In the genomic region with DNA sequence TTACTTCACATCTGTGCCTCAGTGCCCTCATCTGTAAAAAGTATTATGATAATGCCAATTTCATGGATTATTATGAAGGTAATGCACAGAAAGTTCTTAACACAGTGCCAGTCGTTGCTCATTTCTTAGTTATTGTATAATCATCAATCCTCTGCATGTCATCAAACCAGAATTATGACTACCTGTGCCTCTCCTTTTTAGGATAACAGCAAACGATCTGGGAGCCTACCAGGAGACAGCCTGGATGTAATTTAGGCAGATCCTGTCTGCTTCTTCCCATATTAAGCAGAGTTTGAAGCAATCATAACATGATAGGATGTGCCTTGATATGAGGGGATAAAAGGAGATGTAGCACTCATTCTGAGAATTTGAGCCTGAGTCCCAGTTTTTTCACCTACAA, we compare ENCODE assay signal across 16 cellular contexts.
DNase-seq lines count a peak whose midpoint lies in the region; ATAC-seq and TF ChIP-seq lines count a peak whose summit lies in the region.
"Had no signal": no experiment of that assay in that cellular context is flagged by ENCODE, and none has a peak within 500 bp of the region (broad histone marks: within the 10 kb centered on the region; RNA-seq: fewer than 3 reads in every experiment).

No MANE protein-coding gene starts in this region.

- H3K36me3 Mint-ChIP-seq in Caco-2 (ENCODE audit: insufficient read depth, unreplicated experiment) (no peaks in the 10 kb centered on the region), nephron progenitor cell (ENCODE audit: low read depth) (no peaks in the 10 kb centered on the region)
- H3K36me3 Mint-ChIP-seq: CD4-positive, alpha-beta memory T cell had no signal

- WGBS in transverse colon (ENCODE audit: low coverage in 1 of 2), 2 donors, result 32% methylated on average over 2 of the region's 2 CpGs

- H3K4me3 Mint-ChIP-seq in Caco-2 (ENCODE audit: unreplicated experiment) (no peak overlapping the region), nephron progenitor cell (no peak overlapping the region)
- H3K4me3 Mint-ChIP-seq: CD4-positive, alpha-beta memory T cell; HFFc6 had no signal

- H3K4me1 ChIP-seq in Caco-2 (peaks cover 29% of the 10 kb centered on the region), left lung (peaks cover 4 to 5% of the 10 kb centered on the region in 2 donors), transverse colon (peaks cover 0 to 23% (median 15%) of the 10 kb centered on the region in 4 donors), Karpas-422 (ENCODE audit: low read length) (no peaks in the 10 kb centered on the region)
- H3K4me1 ChIP-seq: BLaER1 had no signal

- H3K9ac ChIP-seq in Karpas-422 (ENCODE audit: low read length), result no peak overlapping the region
- H3K9ac ChIP-seq: BLaER1 had no signal

- H3K27me3 Mint-ChIP-seq in Caco-2 (ENCODE audit: insufficient read depth, unreplicated experiment) (no peaks in the 10 kb centered on the region), nephron progenitor cell (ENCODE audit: low read depth, poor library complexity) (peaks cover 9% of the 10 kb centered on the region)

- in situ Hi-C loops in transverse colon (cut with MboI; ENCODE audit: low pct_ligation_motif_present in 1 of 4, low pct_unique_long_range_greater_than_20kb in 1 of 4, low sequenced_read_pairs in 3 of 4), result no loop called here

- no peaks in the 10 kb centered on the region; the same call in 1 of the 2 replicates for H3K9me3 ChIP-seq in Caco-2
- no peaks in the 10 kb centered on the region for H3K9me3 ChIP-seq in left lung
- H3K9me3 ChIP-seq in transverse colon, result no peaks in the 10 kb centered on the region
- no peaks in the 10 kb centered on the region for H3K9me3 ChIP-seq in Karpas-422 (ENCODE audit: low read length)
- H3K9me3 ChIP-seq: BLaER1, SJCRH30 had no signal

- H3K4me2 ChIP-seq in Karpas-422 (ENCODE audit: low read depth, low read length, poor library complexity, severe bottlenecking), result no peak overlapping the region
- H3K4me2 ChIP-seq: BLaER1 had no signal

- H3K4me1 Mint-ChIP-seq in Caco-2 (ENCODE audit: low read depth, unreplicated experiment), result peaks cover 26% of the 10 kb centered on the region
- H3K4me1 Mint-ChIP-seq in nephron progenitor cell, result peaks cover 23% of the 10 kb centered on the region
- H3K4me1 Mint-ChIP-seq: CD4-positive, alpha-beta memory T cell had no signal

- H3K27me3 ChIP-seq in Caco-2 (replicated peaks; ENCODE audit: control insufficient read depth, insufficient read depth, low read length) (no peaks in the 10 kb centered on the region), left lung (no peaks in the 10 kb centered on the region), transverse colon (no peaks in the 10 kb centered on the region), Karpas-422 (ENCODE audit: low read length) (no peaks in the 10 kb centered on the region)
- H3K27me3 ChIP-seq: BLaER1, SJCRH30 had no signal

- H3K27ac Mint-ChIP-seq in Caco-2 (ENCODE audit: unreplicated experiment) (peak overlapping the region; percentile 61), nephron progenitor cell (no peak overlapping the region)
- H3K27ac Mint-ChIP-seq: CD4-positive, alpha-beta memory T cell; HFFc6 had no signal

- no peak overlapping the region for H2AFZ ChIP-seq in Karpas-422 (ENCODE audit: low read length)

- CTCF ChIA-PET in Caco-2 (lab: Charles Lee), result no interaction called here

- no peak for TF ChIP-seq POLR2A in transverse colon (IDR thresholded peaks at IDR 0.05)

- intact Hi-C loops in Caco-2 (cut with micrococcal nuclease; ENCODE audit: unreplicated experiment) (loop anchor here (5.0 kb wide), 1 partner anchor 269 kb away; no protein-coding TSS in a partner anchor), left lung (cut with DNase I) (no loop called here), transverse colon (cut with DNase I; ENCODE audit: low total_unique reads) (no loop called here)

- no peak for DNase-seq in Caco-2
- DNase-seq in left lung, result no peak
- no peak for DNase-seq in transverse colon
- DNase-seq in nephron progenitor cell, result no peak
- no peak for DNase-seq in mucosa of gallbladder (ENCODE audit: low spot score)
- no peak for DNase-seq in Karpas-422
- DNase-seq: CD4-positive, alpha-beta memory T cell; HFFc6; NCI-H187; NCI-H2227 treated with DMSO at 0.1 percent for 48 hours; NCI-H510A treated with DMSO at 0.1 percent for 48 hours; NCI-H82; SJCRH30 had no signal

- H3K27ac ChIP-seq in VCaP (peak overlapping the region; percentile 84), left lung (peak overlapping the region; percentile 20 to 51), transverse colon (peak overlapping the region in 3 of 4 donors; percentile 15 to 51 (median 30)), Karpas-422 (ENCODE audit: low read length) (no peak overlapping the region)
- H3K27ac ChIP-seq: BLaER1, SJCRH30 had no signal

- H3K9me2 ChIP-seq in Karpas-422 (replicated peaks; ENCODE audit: insufficient read depth, low read length), result no peaks in the 10 kb centered on the region

- TF ChIP-seq CTCF in Caco-2 (IDR thresholded peaks at IDR 0.05; ENCODE audit: insufficient read depth in 1 of 2, low read depth in 1 of 2, low read length in 1 of 2, severe bottlenecking in 1 of 2, unreplicated experiment in 1 of 2), result no peak
- no peak for TF ChIP-seq CTCF in VCaP (conservative IDR thresholded peaks at IDR 0.05)
- no peak for TF ChIP-seq CTCF in left lung (IDR thresholded peaks at IDR 0.05)
- no peak for TF ChIP-seq CTCF in transverse colon (IDR thresholded peaks at IDR 0.05)
- no peak for TF ChIP-seq CTCF in nephron progenitor cell (IDR thresholded peaks at IDR 0.05)

- H3K79me2 ChIP-seq in Karpas-422 (ENCODE audit: low read length), result no peaks in the 10 kb centered on the region

- POLR2A ChIA-PET in Caco-2 (lab: Charles Lee), result interaction anchor here (1.2 kb wide), 1 partner anchor 198 kb away, joined by 3 read pairs; no protein-coding TSS in a partner anchor

- H4K20me1 ChIP-seq in Karpas-422 (ENCODE audit: insufficient read depth, low read depth, low read length), result no peaks in the 10 kb centered on the region
- H4K20me1 ChIP-seq: BLaER1 had no signal

- TF ChIP-seq EP300 in transverse colon (IDR thresholded peaks at IDR 0.05; ENCODE audit: low read depth), result no peak

- no TSS peak for BruUV-seq in Caco-2 (replicated peaks; lab: Mats Ljungman, UMichigan)

- no peak for ATAC-seq in left lung
- ATAC-seq: K562 had no signal

- H3K4me3 ChIP-seq in Caco-2 (ENCODE audit: low read depth, low read length) (no peak overlapping the region), left lung (no peak overlapping the region), transverse colon (no peak overlapping the region), Karpas-422 (ENCODE audit: low read length) (no peak overlapping the region)
- H3K4me3 ChIP-seq: BLaER1, K562, SJCRH30 had no signal

- H3K36me3 ChIP-seq in Caco-2 (ENCODE audit: control insufficient read depth, insufficient read depth, low read length) (no peaks in the 10 kb centered on the region), left lung (no peaks in the 10 kb centered on the region), transverse colon (no peaks in the 10 kb centered on the region), Karpas-422 (ENCODE audit: insufficient read depth, low read length) (no peaks in the 10 kb centered on the region)
- H3K36me3 ChIP-seq: BLaER1, SJCRH30 had no signal

- peaks cover 18% of the 10 kb centered on the region for H3K9me3 Mint-ChIP-seq in Caco-2 (ENCODE audit: unreplicated experiment)
- peaks cover 4% of the 10 kb centered on the region for H3K9me3 Mint-ChIP-seq in nephron progenitor cell
- H3K9me3 Mint-ChIP-seq: CD4-positive, alpha-beta memory T cell had no signal
